8 cellular contexts compared by ENCODE assay signal in the genomic region with DNA sequence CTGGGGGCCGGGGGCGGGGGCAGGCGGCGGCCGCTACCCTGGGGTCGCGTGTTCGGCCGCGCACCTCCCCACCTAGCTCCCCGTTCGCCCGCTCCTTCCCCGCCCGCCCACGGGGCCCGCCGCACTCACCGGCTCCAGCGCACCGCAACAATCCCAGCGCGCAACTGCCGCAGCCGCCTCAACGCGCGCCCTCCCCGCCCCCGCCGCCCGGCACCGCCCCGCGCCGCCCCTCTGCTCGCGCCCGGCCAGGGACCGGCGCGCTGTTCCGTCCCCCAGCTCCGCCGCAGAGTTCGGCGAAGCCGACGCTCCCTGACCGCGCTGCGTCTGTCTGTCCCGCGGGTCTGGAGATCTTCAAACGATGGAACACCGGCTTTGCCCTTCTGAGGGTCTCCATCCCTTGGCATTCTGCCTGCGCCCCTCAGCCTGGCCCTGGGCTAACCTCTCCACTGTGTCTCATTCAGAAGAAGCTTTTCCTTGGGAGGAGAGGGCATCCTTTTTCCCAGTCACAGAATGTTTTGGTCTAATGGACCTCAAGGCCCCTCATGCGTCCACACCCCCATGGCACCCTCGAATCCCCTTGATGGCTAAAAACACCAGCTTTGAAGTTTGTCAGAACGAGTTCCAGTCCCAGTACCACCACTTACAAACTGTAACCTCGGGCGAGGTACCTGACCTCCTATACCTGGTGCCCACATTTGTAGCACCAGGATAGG. TPM values are rescaled to one million over a fixed set of nuclear protein-coding genes. Genes with fewer than 3 reads are reported as not detected.
DNase-seq lines count a peak whose midpoint lies in the region; ATAC-seq lines count a peak whose summit lies in the region.

A gene (minus strand): TSS at position 166 of the 713 bp plus-strand sequence. CDS start 18,314 bp downstream, outside the sequence.

- peak within 1 kb of the TSS; percentile 99 for H3K27ac Mint-ChIP-seq in activated CD4-positive, alpha-beta T cell treated with anti-CD3 and anti-CD28 coated beads, Interleukin-2, amount 10 ng/mL, durations not matched to agents 7 days and 5 days

- POLR2A ChIA-PET in activated CD4-positive, alpha-beta T cell treated with anti-CD3 and anti-CD28 coated beads, Interleukin-2, amount 10 ng/mL, durations not matched to agents 7 days and 5 days (lab: Charles Lee): interaction anchor here (0.5 to 0.6 kb wide), 3 partner anchors 13 to 1004 kb away, joined by 3 to 5 read pairs (median 4); a partner anchor contains a TSS

- peak within 1 kb of the TSS; percentile 94 for H3K4me3 Mint-ChIP-seq in activated CD4-positive, alpha-beta T cell treated with anti-CD3 and anti-CD28 coated beads, Interleukin-2, amount 10 ng/mL, durations not matched to agents 7 days and 5 days

- peaks cover 22% of the 10 kb centered on the region for H3K36me3 Mint-ChIP-seq in activated CD4-positive, alpha-beta T cell treated with anti-CD3 and anti-CD28 coated beads, Interleukin-2, amount 10 ng/mL, durations not matched to agents 7 days and 5 days (ENCODE audit: low read depth)

- DNase-seq in A172 (ENCODE audit: low spot score): peak; percentile 45
- DNase-seq in NCI-H446 (lab: John Stamatoyannopoulos, UW): peak; percentile 19 to 69
- peak; percentile 81 for DNase-seq in activated CD4-positive, alpha-beta T cell treated with anti-CD3 and anti-CD28 coated beads, Interleukin-2, amount 10 ng/mL, durations not matched to agents 7 days and 5 days
- peak; percentile 70 for DNase-seq in dedifferentiated amniotic fluid mesenchymal stem cell (ENCODE audit: extremely low spot score)
- peak; percentile 88 for DNase-seq in left lobe of liver (ENCODE audit: low spot score)
- DNase-seq in stimulated activated CD4-positive, alpha-beta T cell treated with anti-CD3 and anti-CD28 coated beads, Interleukin-2, amount 100 ng/mL, for 24 hours: peak; percentile 82 to 86

- H3K4me1 Mint-ChIP-seq in activated CD4-positive, alpha-beta T cell treated with anti-CD3 and anti-CD28 coated beads, Interleukin-2, amount 10 ng/mL, durations not matched to agents 7 days and 5 days: peaks cover 50% of the 10 kb centered on the region

- ATAC-seq in GM18511 (IDR thresholded peaks at IDR 0.05; ENCODE audit: unreplicated experiment): peak; percentile 76
- ATAC-seq in HG03045 (IDR thresholded peaks at IDR 0.05; ENCODE audit: unreplicated experiment): peak; percentile 68
- peak; percentile 93 for ATAC-seq in left lobe of liver

- CTCF ChIA-PET in activated CD4-positive, alpha-beta T cell treated with anti-CD3 and anti-CD28 coated beads, Interleukin-2, amount 10 ng/mL, durations not matched to agents 7 days and 5 days (lab: Charles Lee): interaction anchor here (0.7 to 1.2 kb wide), 6 partner anchors 9 to 280 kb away, joined by 3 to 4 read pairs (median 3); no protein-coding TSS in a partner anchor

- H3K9me3 Mint-ChIP-seq in activated CD4-positive, alpha-beta T cell treated with anti-CD3 and anti-CD28 coated beads, Interleukin-2, amount 10 ng/mL, durations not matched to agents 7 days and 5 days: no peaks in the 10 kb centered on the region

- H3K27me3 Mint-ChIP-seq in activated CD4-positive, alpha-beta T cell treated with anti-CD3 and anti-CD28 coated beads, Interleukin-2, amount 10 ng/mL, durations not matched to agents 7 days and 5 days: no peaks in the 10 kb centered on the region

RNA-seq across cellular contexts. Expression of the gene that starts here (rescaled TPM):
- 96.1 and 135 TPM in 2 replicates for total RNA-seq in A172 (2014; rRNA removed; shearing (Covaris generic))
- total RNA-seq in activated CD4-positive, alpha-beta T cell treated with anti-CD3 and anti-CD28 coated beads, Interleukin-2, amount 10 ng/mL, durations not matched to agents 7 days and 5 days: 10 to 100 TPM; 66.1 to 80.2 TPM
- 21.3 TPM for total RNA-seq in left lobe of liver

Comparison
In these comparisons a context has a peak if more than half of its experiments do, and no peak if none do; other contexts are left out.
1. Peak in every context shown above with its lines: DNase-seq and ATAC-seq.